In genomic region chr12:105076913-105077312, GRCh38 we compare ENCODE assay signal across 33 cellular contexts.
"Had no signal": no experiment of that assay in that cellular context is flagged by ENCODE, and none has a peak within 500 bp of the region (broad histone marks: within the 10 kb centered on the region; RNA-seq: fewer than 3 reads in every experiment).

No MANE protein-coding gene starts in this region.

- H3K36me3 ChIP-seq: Peyer's patch had no signal

- H3K9me3 Mint-ChIP-seq: activated B cell treated with CpG ODN at 0.5 μM for 24 hours; activated CD4-positive, alpha-beta memory T cell treated with anti-CD3 and anti-CD28 coated beads for 36 hours; activated naive CD4-positive, alpha-beta T cell treated with anti-CD3 and anti-CD28 coated beads for 36 hours; activated naive CD4-positive, alpha-beta T cell treated with anti-CD3 and anti-CD28 coated beads, Interleukin-2, amount 50 U/mL, for 72 hours; activated T-cell treated with anti-CD3 and anti-CD28 coated beads, Interleukin-2, amount 50 U/mL, for 4 hours; activated T-helper 1 cell treated with anti-CD3 and anti-CD28 coated beads, Interleukin-12 subunit alpha, Interleukin-12 subunit beta, Interleukin-2, Interleukin-4 antibody, amounts not matched to agents 30 ng/mL and 10 ng/mL and 1 ng/mL, durations not matched to agents 14 hours and 24 hours and 36 hours had no signal

- H3K27ac ChIP-seq: brain microvascular endothelial cell, Peyer's patch, VCaP had no signal

- H3K9me3 ChIP-seq: MG63, Peyer's patch had no signal

- H3K27ac Mint-ChIP-seq: activated B cell treated with CpG ODN at 0.5 μM for 24 hours; activated CD4-positive, alpha-beta memory T cell treated with anti-CD3 and anti-CD28 coated beads for 36 hours; activated naive CD4-positive, alpha-beta T cell treated with anti-CD3 and anti-CD28 coated beads for 36 hours; activated naive CD4-positive, alpha-beta T cell treated with anti-CD3 and anti-CD28 coated beads, Interleukin-2, amount 50 U/mL, for 72 hours; activated T-helper 1 cell treated with anti-CD3 and anti-CD28 coated beads, Interleukin-12 subunit alpha, Interleukin-12 subunit beta, Interleukin-2, Interleukin-4 antibody, amounts not matched to agents 30 ng/mL and 10 ng/mL and 1 ng/mL, durations not matched to agents 14 hours and 24 hours and 36 hours had no signal

- H3K4me3 ChIP-seq: MG63, Peyer's patch had no signal

- H3K4me3 Mint-ChIP-seq: activated B cell treated with CpG ODN at 0.5 μM for 24 hours; activated CD4-positive, alpha-beta memory T cell treated with anti-CD3 and anti-CD28 coated beads for 36 hours; activated naive CD4-positive, alpha-beta T cell treated with anti-CD3 and anti-CD28 coated beads for 36 hours; activated T-cell treated with anti-CD3 and anti-CD28 coated beads, Interleukin-2, amount 50 U/mL, for 4 hours; activated T-helper 1 cell treated with anti-CD3 and anti-CD28 coated beads, Interleukin-12 subunit alpha, Interleukin-12 subunit beta, Interleukin-2, Interleukin-4 antibody, amounts not matched to agents 30 ng/mL and 10 ng/mL and 1 ng/mL, durations not matched to agents 14 hours and 24 hours and 36 hours had no signal

- H3K27me3 ChIP-seq: brain microvascular endothelial cell, MG63, Peyer's patch had no signal

- H3K36me3 Mint-ChIP-seq: activated CD4-positive, alpha-beta memory T cell treated with anti-CD3 and anti-CD28 coated beads for 36 hours; activated naive CD4-positive, alpha-beta T cell treated with anti-CD3 and anti-CD28 coated beads, Interleukin-2, amount 50 U/mL, for 72 hours had no signal

- H3K4me1 ChIP-seq: Peyer's patch had no signal

- DNase-seq: activated B cell treated with CpG ODN at 0.5 μM for 24 hours; activated CD4-positive, alpha-beta memory T cell treated with anti-CD3 and anti-CD28 coated beads for 36 hours; activated CD4-positive, alpha-beta T cell treated with anti-CD3 and anti-CD28 coated beads for 4 hours; activated CD4-positive, alpha-beta T cell treated with anti-CD3 and anti-CD28 coated beads, Interleukin-2, amount 50 U/mL, for 1 hour; activated CD4-positive, CD25-positive, alpha-beta regulatory T cell treated with anti-CD3 and anti-CD28 coated beads, Interleukin-2, amount 50 U/mL, for 72 hours; activated CD8-positive, alpha-beta memory T cell treated with anti-CD3 and anti-CD28 coated beads, Interleukin-2, amount 50 U/mL, for 4 hours; activated gamma-delta T cell treated with Interleukin-2 at 50 U/mL for 16 hours; activated naive CD4-positive, alpha-beta T cell treated with anti-CD3 and anti-CD28 coated beads for 36 hours; activated T-cell treated with anti-CD3 and anti-CD28 coated beads for 4 hours; activated T-cell treated with anti-CD3 and anti-CD28 coated beads, Interleukin-2, amount 50 U/mL, for 4 hours; anterior cingulate cortex; brain microvascular endothelial cell; Kasumi-1; KG1; MG63; NCI-H1048; NCI-H1436; NCI-H1694; NCI-H1930; NCI-H2081 treated with DMSO at 0.1 percent for 48 hours; NCI-H226; NCI-H524 treated with DMSO at 0.1 percent for 48 hours; NK-92 treated with Interleukin-12 subunit alpha and Interleukin-12 subunit beta, amount 100 ng/mL, for 24 hours; PC-3; Peyer's patch; Right ventricle myocardium superior; SW 1271; T-helper 1 cell; T-helper 2 cell; T-helper 9 cell had no signal

- ATAC-seq: activated naive CD4-positive, alpha-beta T cell treated with anti-CD3 and anti-CD28 coated beads, Interleukin-2, amount 50 U/mL, for 72 hours; activated T-cell treated with anti-CD3 and anti-CD28 coated beads, Interleukin-2, amount 50 U/mL, for 4 hours; PC-3 had no signal
